Comparison of ENCODE assay signal across 35 cellular contexts in the genomic region with DNA sequence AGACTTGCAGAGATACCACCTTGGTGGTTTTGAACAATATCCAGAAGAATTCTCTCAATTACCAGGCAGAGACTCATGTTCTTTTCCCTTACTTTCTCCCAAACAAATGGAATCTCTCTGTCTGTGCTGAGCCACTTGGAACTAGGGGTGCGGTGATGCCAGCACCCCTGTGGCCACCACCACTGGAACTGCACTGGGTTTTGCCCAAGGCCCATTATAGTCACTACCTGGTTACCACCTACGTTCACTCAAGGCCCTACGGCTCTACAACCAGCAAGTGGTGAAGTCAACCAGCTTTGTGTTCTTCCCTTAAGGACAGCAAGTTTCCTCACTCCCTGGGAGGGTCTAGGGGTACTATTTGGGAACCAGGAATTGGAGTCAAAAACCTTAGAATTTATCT.
"Had no signal": no experiment of that assay in that cellular context is flagged by ENCODE, and none has a peak within 500 bp of the region (broad histone marks: within the 10 kb centered on the region; RNA-seq: fewer than 3 reads in every experiment).

No MANE protein-coding gene starts in this region.

- H3K9me3 Mint-ChIP-seq: activated naive CD4-positive, alpha-beta T cell treated with anti-CD3 and anti-CD28 coated beads, Interleukin-2, amount 50 U/mL, for 24 hours; activated naive CD8-positive, alpha-beta T cell treated with anti-CD3 and anti-CD28 coated beads, Interleukin-2, amount 50 U/mL, for 24 hours; brain had no signal

- H3K4me3 Mint-ChIP-seq: activated naive CD4-positive, alpha-beta T cell treated with anti-CD3 and anti-CD28 coated beads for 36 hours; activated naive CD4-positive, alpha-beta T cell treated with anti-CD3 and anti-CD28 coated beads, Interleukin-2, amount 10 ng/mL, durations not matched to agents 7 days and 5 days; activated naive CD4-positive, alpha-beta T cell treated with anti-CD3 and anti-CD28 coated beads, Interleukin-2, amount 50 U/mL, for 24 hours; activated naive CD8-positive, alpha-beta T cell; activated naive CD8-positive, alpha-beta T cell treated with anti-CD3 and anti-CD28 coated beads for 36 hours; activated naive CD8-positive, alpha-beta T cell treated with anti-CD3 and anti-CD28 coated beads, Interleukin-2, amount 10 ng/mL, durations not matched to agents 7 days and 5 days; activated naive CD8-positive, alpha-beta T cell treated with anti-CD3 and anti-CD28 coated beads, Interleukin-2, amount 50 U/mL, for 24 hours; activated T-cell treated with anti-CD3 and anti-CD28 coated beads, Interleukin-2, amount 50 U/mL, for 24 hours; activated T-cell treated with anti-CD3 and anti-CD28 coated beads, Interleukin-2, amount 50 U/mL, for 4 hours; activated T-cell treated with anti-CD3 and anti-CD28 coated beads, Interleukin-2, amount 50 U/mL, for 72 hours; activated T-helper 1 cell treated with anti-CD3 and anti-CD28 coated beads, Interleukin-12 subunit alpha, Interleukin-12 subunit beta, Interleukin-2, Interleukin-4 antibody, amounts not matched to agents 30 ng/mL and 10 ng/mL and 1 ng/mL, durations not matched to agents 14 hours and 24 hours and 36 hours; activated T-helper 17 cell treated with anti-CD3 and anti-CD28 coated beads, Interleukin-2, amount 50 U/mL, for 72 hours; brain; central memory CD8-positive, alpha-beta T cell had no signal

- H3K4me1 Mint-ChIP-seq: activated naive CD4-positive, alpha-beta T cell treated with anti-CD3 and anti-CD28 coated beads, Interleukin-2, amount 10 ng/mL, durations not matched to agents 7 days and 5 days; activated naive CD4-positive, alpha-beta T cell treated with anti-CD3 and anti-CD28 coated beads, Interleukin-2, amount 50 U/mL, for 24 hours; activated naive CD8-positive, alpha-beta T cell treated with anti-CD3 and anti-CD28 coated beads for 36 hours; activated naive CD8-positive, alpha-beta T cell treated with anti-CD3 and anti-CD28 coated beads, Interleukin-2, amount 10 ng/mL, durations not matched to agents 7 days and 5 days; activated naive CD8-positive, alpha-beta T cell treated with anti-CD3 and anti-CD28 coated beads, Interleukin-2, amount 50 U/mL, for 24 hours; activated T-helper 17 cell treated with anti-CD3 and anti-CD28 coated beads, Interleukin-2, amount 50 U/mL, for 72 hours; brain; central memory CD8-positive, alpha-beta T cell had no signal

- H3K36me3 Mint-ChIP-seq: activated naive CD4-positive, alpha-beta T cell treated with anti-CD3 and anti-CD28 coated beads, Interleukin-2, amount 10 ng/mL, durations not matched to agents 7 days and 5 days; activated naive CD4-positive, alpha-beta T cell treated with anti-CD3 and anti-CD28 coated beads, Interleukin-2, amount 50 U/mL, for 24 hours; activated naive CD8-positive, alpha-beta T cell; activated naive CD8-positive, alpha-beta T cell treated with anti-CD3 and anti-CD28 coated beads for 36 hours; activated naive CD8-positive, alpha-beta T cell treated with anti-CD3 and anti-CD28 coated beads, Interleukin-2, amount 10 ng/mL, durations not matched to agents 7 days and 5 days; brain had no signal

- DNase-seq: activated effector memory CD4-positive, alpha-beta T cell treated with anti-CD3 and anti-CD28 coated beads, Interleukin-2, amount 50 U/mL, for 16 hours; activated effector memory CD4-positive, alpha-beta T cell treated with Interleukin-2 at 50 U/mL for 16 hours; activated gamma-delta T cell; activated gamma-delta T cell treated with Interleukin-2 at 50 U/mL for 16 hours; activated naive CD4-positive, alpha-beta T cell; activated naive CD4-positive, alpha-beta T cell treated with anti-CD3 and anti-CD28 coated beads for 36 hours; activated naive CD4-positive, alpha-beta T cell treated with anti-CD3 and anti-CD28 coated beads, Interleukin-2, amount 10 ng/mL, durations not matched to agents 7 days and 5 days; activated naive CD4-positive, alpha-beta T cell treated with anti-CD3 and anti-CD28 coated beads, Interleukin-2, amount 50 U/mL, for 16 hours; activated naive CD4-positive, alpha-beta T cell treated with Interleukin-2 at 50 U/mL for 16 hours; activated naive CD8-positive, alpha-beta T cell treated with anti-CD3 and anti-CD28 coated beads for 36 hours; activated naive CD8-positive, alpha-beta T cell treated with anti-CD3 and anti-CD28 coated beads, Interleukin-2, amount 10 ng/mL, durations not matched to agents 7 days and 5 days; activated naive CD8-positive, alpha-beta T cell treated with anti-CD3 and anti-CD28 coated beads, Interleukin-2, amount 50 U/mL, for 24 hours; activated T-cell treated with anti-CD3 and anti-CD28 coated beads, Interleukin-2, amount 50 U/mL, for 1 hour; activated T-cell treated with anti-CD3 and anti-CD28 coated beads, Interleukin-2, amount 50 U/mL, for 24 hours; activated T-cell treated with anti-CD3 and anti-CD28 coated beads, Interleukin-2, amount 50 U/mL, for 4 hours; activated T-cell treated with anti-CD3 and anti-CD28 coated beads, Interleukin-2, amount 50 U/mL, for 48 hours; activated T-cell treated with anti-CD3 and anti-CD28 coated beads, Interleukin-2, amount 50 U/mL, for 72 hours; adrenal gland; amniotic stem cell; amygdala; anterior cingulate cortex; aorta; body of pancreas; brain microvascular endothelial cell; caudate nucleus; central memory CD4-positive, alpha-beta T cell; cerebellar nuclear complex had no signal

- H3K27ac Mint-ChIP-seq: activated naive CD4-positive, alpha-beta T cell treated with anti-CD3 and anti-CD28 coated beads for 36 hours; activated naive CD4-positive, alpha-beta T cell treated with anti-CD3 and anti-CD28 coated beads, Interleukin-2, amount 10 ng/mL, durations not matched to agents 7 days and 5 days; activated naive CD4-positive, alpha-beta T cell treated with anti-CD3 and anti-CD28 coated beads, Interleukin-2, amount 50 U/mL, for 24 hours; activated naive CD4-positive, alpha-beta T cell treated with anti-CD3 and anti-CD28 coated beads, Interleukin-2, amount 50 U/mL, for 72 hours; activated naive CD8-positive, alpha-beta T cell; activated naive CD8-positive, alpha-beta T cell treated with anti-CD3 and anti-CD28 coated beads for 36 hours; activated naive CD8-positive, alpha-beta T cell treated with anti-CD3 and anti-CD28 coated beads, Interleukin-2, amount 10 ng/mL, durations not matched to agents 7 days and 5 days; activated naive CD8-positive, alpha-beta T cell treated with anti-CD3 and anti-CD28 coated beads, Interleukin-2, amount 50 U/mL, for 24 hours; activated T-cell treated with anti-CD3 and anti-CD28 coated beads, Interleukin-2, amount 50 U/mL, for 24 hours; activated T-cell treated with anti-CD3 and anti-CD28 coated beads, Interleukin-2, amount 50 U/mL, for 72 hours; activated T-helper 1 cell treated with anti-CD3 and anti-CD28 coated beads, Interleukin-12 subunit alpha, Interleukin-12 subunit beta, Interleukin-2, Interleukin-4 antibody, amounts not matched to agents 30 ng/mL and 10 ng/mL and 1 ng/mL, durations not matched to agents 14 hours and 24 hours and 36 hours; activated T-helper 17 cell treated with anti-CD3 and anti-CD28 coated beads, Interleukin-2, amount 50 U/mL, for 72 hours; activated T-helper 2 cell treated with anti-CD3 and anti-CD28 coated beads, Interferon-gamma antibody, Interleukin-2, Interleukin-4, amounts not matched to agents 10 μg/mL and 5 μg/mL and 100 μg/mL, durations not matched to agents 14 hours and 24 hours and 36 hours; brain had no signal

- ATAC-seq: activated naive CD4-positive, alpha-beta T cell treated with anti-CD3 and anti-CD28 coated beads, Interleukin-2, amount 50 U/mL, for 72 hours; activated naive CD8-positive, alpha-beta T cell treated with anti-CD3 and anti-CD28 coated beads, Interleukin-2, amount 50 U/mL, for 24 hours; activated T-cell treated with anti-CD3 and anti-CD28 coated beads, Interleukin-2, amount 50 U/mL, for 4 hours; activated T-cell treated with anti-CD3 and anti-CD28 coated beads, Interleukin-2, amount 50 U/mL, for 72 hours; activated T-helper 17 cell treated with anti-CD3 and anti-CD28 coated beads, Interleukin-2, amount 50 U/mL, for 72 hours; body of pancreas had no signal

- H3K27me3 Mint-ChIP-seq: activated naive CD4-positive, alpha-beta T cell treated with anti-CD3 and anti-CD28 coated beads, Interleukin-2, amount 10 ng/mL, durations not matched to agents 7 days and 5 days; activated naive CD4-positive, alpha-beta T cell treated with anti-CD3 and anti-CD28 coated beads, Interleukin-2, amount 50 U/mL, for 24 hours; activated naive CD8-positive, alpha-beta T cell; activated naive CD8-positive, alpha-beta T cell treated with anti-CD3 and anti-CD28 coated beads for 36 hours; activated naive CD8-positive, alpha-beta T cell treated with anti-CD3 and anti-CD28 coated beads, Interleukin-2, amount 10 ng/mL, durations not matched to agents 7 days and 5 days; activated naive CD8-positive, alpha-beta T cell treated with anti-CD3 and anti-CD28 coated beads, Interleukin-2, amount 50 U/mL, for 24 hours; activated T-cell treated with anti-CD3 and anti-CD28 coated beads, Interleukin-2, amount 50 U/mL, for 24 hours; activated T-helper 17 cell treated with anti-CD3 and anti-CD28 coated beads, Interleukin-2, amount 50 U/mL, for 72 hours; central memory CD8-positive, alpha-beta T cell had no signal
